9 cellular contexts compared by ENCODE assay signal in the genomic region with DNA sequence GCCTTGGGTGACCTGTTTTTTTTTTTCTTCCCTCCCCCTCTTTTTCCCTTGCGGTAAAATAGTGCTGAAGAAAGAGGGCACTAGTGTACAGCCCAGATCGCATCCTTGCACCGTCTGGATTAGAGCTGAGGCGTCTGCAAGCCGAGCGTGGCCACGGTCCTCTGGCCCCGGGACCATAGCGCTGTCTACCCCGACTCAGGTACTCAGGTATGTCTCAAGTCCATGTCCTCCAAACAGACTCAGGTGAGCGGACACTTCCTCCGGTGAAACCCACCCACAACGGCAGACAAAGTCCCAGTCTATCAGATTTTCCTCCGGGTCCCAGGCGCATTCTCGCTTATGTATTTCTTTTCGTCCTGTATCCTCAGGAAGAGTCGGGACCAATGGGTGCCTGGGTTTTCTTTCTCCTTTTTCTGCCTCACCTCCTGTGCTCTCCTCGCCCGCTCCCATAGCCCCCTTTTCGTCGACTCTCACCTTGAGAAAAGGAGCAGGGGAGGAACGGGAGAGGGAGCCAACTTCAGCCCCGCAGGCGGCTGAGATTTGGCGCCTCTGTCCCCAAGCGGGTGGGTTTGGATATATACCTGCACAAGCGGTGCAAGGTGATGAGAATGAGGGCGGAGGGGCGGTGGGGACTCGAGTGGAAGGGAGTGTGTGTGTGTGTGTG. TPM values are rescaled to one million over a fixed set of nuclear protein-coding genes. Genes with fewer than 3 reads are reported as not detected.
DNase-seq lines count a peak whose midpoint lies in the region; ATAC-seq, FAIRE-seq and TF ChIP-seq lines count a peak whose summit lies in the region.
"Had no signal": no experiment of that assay in that cellular context is flagged by ENCODE, and none has a peak within 500 bp of the region (broad histone marks: within the 10 kb centered on the region; RNA-seq: fewer than 3 reads in every experiment).

No MANE protein-coding gene starts in this region.

- peaks cover 3% of the 10 kb centered on the region for H3K4me1 Mint-ChIP-seq in astrocyte (ENCODE audit: low read depth, unreplicated experiment)

- no peak for FAIRE-seq in D721Med (lab: Jason Lieb, UNC)
- FAIRE-seq in astrocyte (lab: Jason Lieb, UNC): no peak
- no peak for FAIRE-seq in HTR-8/SVneo (lab: Jason Lieb, UNC)

- no peak overlapping the region for H3K9ac ChIP-seq in astrocyte (ENCODE audit: low read length)

- ATAC-seq in HG02678 (IDR thresholded peaks at IDR 0.05; ENCODE audit: unreplicated experiment) (peak; percentile 10), HG03521 (IDR thresholded peaks at IDR 0.05; ENCODE audit: unreplicated experiment) (no peak)

- H3K27ac Mint-ChIP-seq in astrocyte (ENCODE audit: unreplicated experiment): no peak overlapping the region

- H3K27ac ChIP-seq in astrocyte (ENCODE audit: low read depth, low read length): no peak overlapping the region
- H3K27ac ChIP-seq: neutrophil had no signal

- no peaks in the 10 kb centered on the region for H3K4me1 ChIP-seq in astrocyte (ENCODE audit: insufficient read depth, low read length)

- H3K36me3 ChIP-seq in astrocyte (ENCODE audit: insufficient read depth, low read length): no peaks in the 10 kb centered on the region
- H3K36me3 ChIP-seq: neutrophil had no signal

- H2AFZ ChIP-seq in astrocyte (ENCODE audit: low read depth, low read length): no peak overlapping the region

- no peaks in the 10 kb centered on the region for H3K9me3 ChIP-seq in astrocyte (ENCODE audit: insufficient read depth, low read depth, low read length)
- H3K9me3 ChIP-seq: neutrophil had no signal

- H3K79me2 ChIP-seq in astrocyte (ENCODE audit: insufficient read depth, low read length): no peaks in the 10 kb centered on the region

- peak overlapping the region; percentile 64 for H3K4me3 Mint-ChIP-seq in astrocyte (ENCODE audit: unreplicated experiment)

- peaks cover 20% of the 10 kb centered on the region for H3K27me3 ChIP-seq in astrocyte (ENCODE audit: insufficient read depth, low read length)

- H3K27me3 Mint-ChIP-seq in astrocyte (ENCODE audit: low read depth, unreplicated experiment): peaks cover 42% of the 10 kb centered on the region

- TF ChIP-seq CTCF in D721Med (IDR thresholded peaks at IDR 0.05; ENCODE audit: insufficient read depth, missing control alignments) (peak; percentile 58), astrocyte (IDR thresholded peaks at IDR 0.05; ENCODE audit: insufficient read depth, low read depth, low read length) (no peak)

- H3K9me3 Mint-ChIP-seq in astrocyte (ENCODE audit: unreplicated experiment): no peaks in the 10 kb centered on the region

- no peaks in the 10 kb centered on the region for H4K20me1 ChIP-seq in astrocyte (ENCODE audit: insufficient read depth, low read length)

- DNase-seq in D721Med (ENCODE audit: insufficient read length, low spot score) (peak; percentile 27), astrocyte (ENCODE audit: low read depth) (no peak), left kidney (ENCODE audit: low read depth, low spot score) (peak; percentile 13), HK-2 (ENCODE audit: unreplicated experiment) (no peak), NAMALWA (ENCODE audit: low spot score) (no peak), HTR-8/SVneo (ENCODE audit: insufficient read length, low spot score) (no peak)

- H3K4me2 ChIP-seq in astrocyte (ENCODE audit: low read length): peak overlapping the region; percentile 83

- H3K4me3 ChIP-seq in astrocyte (ENCODE audit: insufficient read depth, low read depth, low read length): no peak overlapping the region

- no peaks in the 10 kb centered on the region for H3K36me3 Mint-ChIP-seq in astrocyte (ENCODE audit: low read depth, unreplicated experiment)

RNA-seq across cellular contexts. Expression of a gene that starts 1.1 kb away (rescaled TPM):
- total RNA-seq in astrocyte: 0.05 and 0.07 TPM in 2 replicates

Comparison
In these comparisons a context has a peak if more than half of its experiments do, and no peak if none do; other contexts are left out.
1. DNase-seq: peak in D721Med (single experiment) and left kidney (single experiment); none in astrocyte (single experiment), HK-2 (single experiment), NAMALWA (single experiment) and HTR-8/SVneo (single experiment).